Comparison of ENCODE assay signal across 9 cellular contexts in the genomic region with DNA sequence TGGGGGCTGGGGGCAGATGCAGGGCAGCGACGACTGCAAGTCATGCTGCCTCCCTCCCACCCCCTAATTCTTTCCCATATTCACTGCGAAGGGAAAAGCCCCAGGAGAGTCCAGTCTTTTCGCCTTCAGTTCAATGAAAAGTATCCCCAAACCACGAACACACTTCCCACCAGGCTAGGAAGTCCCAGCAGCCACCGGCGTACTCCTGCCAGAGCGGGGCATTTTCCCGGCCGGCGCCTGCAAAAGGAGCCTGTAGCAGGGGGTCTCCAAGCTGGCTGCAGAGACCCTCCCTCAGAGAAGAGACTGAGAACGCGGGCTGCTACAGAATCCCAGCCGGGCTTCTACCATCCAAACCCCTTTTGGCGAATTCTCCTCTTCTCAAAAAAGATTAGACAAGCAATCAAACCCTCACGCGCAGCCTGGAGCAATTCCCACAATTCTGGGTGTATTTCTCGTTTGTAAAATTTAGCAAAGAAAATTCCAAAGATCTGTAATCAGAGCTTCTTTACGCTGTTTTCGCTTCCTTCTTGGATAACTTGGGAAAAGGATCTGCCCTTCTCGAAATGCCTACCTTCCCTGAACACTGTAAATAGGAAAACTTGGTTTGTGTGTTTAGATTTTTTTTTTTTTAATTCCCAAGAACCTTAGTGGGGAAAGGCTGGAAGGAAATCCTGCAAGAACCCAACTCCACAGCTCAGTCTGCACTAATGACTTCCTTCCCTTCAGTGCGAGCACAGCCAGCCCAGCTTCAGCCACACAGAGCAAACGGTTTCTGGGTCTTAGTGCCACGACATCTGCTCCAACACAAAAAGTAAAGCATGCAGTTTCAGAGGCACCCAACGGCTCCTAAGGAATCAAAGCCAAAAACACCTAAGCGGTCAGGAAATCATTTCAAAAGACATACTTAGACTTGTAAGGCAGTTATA.
A peak's percentile ranks its signal among the peaks of the same experiment; 100 is the strongest.
DNase-seq lines count a peak whose midpoint lies in the region; ATAC-seq and TF ChIP-seq lines count a peak whose summit lies in the region.
"Had no signal": no experiment of that assay in that cellular context is flagged by ENCODE, and none has a peak within 500 bp of the region (broad histone marks: within the 10 kb centered on the region; RNA-seq: fewer than 3 reads in every experiment).

No MANE protein-coding gene starts in this region.

- no peaks in the 10 kb centered on the region for H3K9me3 Mint-ChIP-seq in CD8-positive, alpha-beta memory T cell
- H3K9me3 Mint-ChIP-seq in activated T-helper 17 cell treated with anti-CD3 and anti-CD28 coated beads, Interleukin-2, amount 50 U/mL, for 72 hours = no peaks in the 10 kb centered on the region

- H3K27me3 Mint-ChIP-seq in CD8-positive, alpha-beta memory T cell = peaks cover 31 to 65% of the 10 kb centered on the region in 2 donors
- peaks cover 27% of the 10 kb centered on the region for H3K27me3 Mint-ChIP-seq in activated T-helper 17 cell treated with anti-CD3 and anti-CD28 coated beads, Interleukin-2, amount 50 U/mL, for 72 hours

- peak in 1 of 2 donors; percentile 68 for TF ChIP-seq EP300 in tibial nerve (IDR thresholded peaks at IDR 0.05)

- ATAC-seq in activated T-helper 17 cell treated with anti-CD3 and anti-CD28 coated beads, Interleukin-2, amount 50 U/mL, for 72 hours (replicated peaks) = no peak
- no peak for ATAC-seq in HG02840 (IDR thresholded peaks at IDR 0.05; ENCODE audit: low FRiP score, unreplicated experiment)

- peak overlapping the region; percentile 52 to 84 (median 75) for H3K4me3 Mint-ChIP-seq in CD8-positive, alpha-beta memory T cell
- peak overlapping the region; percentile 68 for H3K4me3 Mint-ChIP-seq in activated T-helper 17 cell treated with anti-CD3 and anti-CD28 coated beads, Interleukin-2, amount 50 U/mL, for 72 hours

- H3K36me3 Mint-ChIP-seq in CD8-positive, alpha-beta memory T cell = no peaks in the 10 kb centered on the region
- no peaks in the 10 kb centered on the region for H3K36me3 Mint-ChIP-seq in activated T-helper 17 cell treated with anti-CD3 and anti-CD28 coated beads, Interleukin-2, amount 50 U/mL, for 72 hours (ENCODE audit: low read depth)

- H3K4me1 ChIP-seq in CD8-positive, alpha-beta memory T cell (ENCODE audit: insufficient read depth, low read length) = peaks cover 5% of the 10 kb centered on the region
- no peaks in the 10 kb centered on the region for H3K4me1 ChIP-seq in mucosa of stomach (ENCODE audit: control insufficient read depth, insufficient read depth, low read length)
- H3K4me1 ChIP-seq in tibial nerve = peaks cover 3 to 50% (median 14%) of the 10 kb centered on the region in 4 donors

- H3K9ac ChIP-seq in mucosa of stomach (ENCODE audit: low read length) = peak overlapping the region; percentile 85

- TF ChIP-seq CTCF in fibroblast of villous mesenchyme (IDR thresholded peaks at IDR 0.05; ENCODE audit: insufficient read depth, low read depth, low read length) = no peak
- TF ChIP-seq CTCF in tibial nerve (IDR thresholded peaks at IDR 0.05) = no peak

- no peaks in the 10 kb centered on the region for H3K9me3 ChIP-seq in CD8-positive, alpha-beta memory T cell (ENCODE audit: low read length)
- H3K9me3 ChIP-seq in mucosa of stomach (ENCODE audit: control insufficient read depth, low read length) (no peaks in the 10 kb centered on the region), tibial nerve (no peaks in the 10 kb centered on the region)

- no peak for TF ChIP-seq POLR2A in tibial nerve (IDR thresholded peaks at IDR 0.05)

- no peaks in the 10 kb centered on the region for H3K27me3 ChIP-seq in CD8-positive, alpha-beta memory T cell (ENCODE audit: insufficient read depth, low read length, poor library complexity, severe bottlenecking)
- no peaks in the 10 kb centered on the region for H3K27me3 ChIP-seq in mucosa of stomach (ENCODE audit: control insufficient read depth, insufficient read depth, low read length)
- no peaks in the 10 kb centered on the region for H3K27me3 ChIP-seq in tibial nerve

- WGBS in tibial nerve, 2 donors = 2% methylated on average over 23 to 26 of the region's 26 CpGs

- DNase-seq in CD8-positive, alpha-beta memory T cell = peak in 2 of 5 donors; percentile 34 to 43
- peak; percentile 57 for DNase-seq in MV-4-11 (lab: John Stamatoyannopoulos, UW)
- DNase-seq in fibroblast of villous mesenchyme (ENCODE audit: low read depth) = peak; percentile 69
- peak; percentile 50 to 67 for DNase-seq in tibial nerve (ENCODE audit: low spot score in 2 of 2)
- no peak for DNase-seq in NCI-H526 treated with DMSO at 0.1 percent for 48 hours (lab: John Stamatoyannopoulos, UW)

- peak overlapping the region in 1 of 8 donors; percentile 61 for H3K27ac Mint-ChIP-seq in CD8-positive, alpha-beta memory T cell
- H3K27ac Mint-ChIP-seq in activated T-helper 17 cell treated with anti-CD3 and anti-CD28 coated beads, Interleukin-2, amount 50 U/mL, for 72 hours = no peak overlapping the region

- POLR2A ChIA-PET in CD8-positive, alpha-beta memory T cell (lab: Charles Lee) = no interaction called here

- peak overlapping the region; percentile 70 for H3K4me3 ChIP-seq in CD8-positive, alpha-beta memory T cell (ENCODE audit: low read length)
- H3K4me3 ChIP-seq in fibroblast of villous mesenchyme (ENCODE audit: low read depth, low read length) (peak overlapping the region; percentile 64), mucosa of stomach (ENCODE audit: low read length) (peak overlapping the region; percentile 33), tibial nerve (peak overlapping the region; percentile 46 to 62 (median 50))

- H3K27ac ChIP-seq in CD8-positive, alpha-beta memory T cell (ENCODE audit: low read depth, low read length) = no peak overlapping the region
- H3K27ac ChIP-seq in tibial nerve = peak overlapping the region; percentile 43 to 84 (median 75)
- H3K27ac ChIP-seq: HL-60 had no signal

- H3K4me1 Mint-ChIP-seq in CD8-positive, alpha-beta memory T cell = peaks cover 7 to 17% (median 12%) of the 10 kb centered on the region in 3 donors
- no peaks in the 10 kb centered on the region for H3K4me1 Mint-ChIP-seq in activated T-helper 17 cell treated with anti-CD3 and anti-CD28 coated beads, Interleukin-2, amount 50 U/mL, for 72 hours

- CTCF ChIA-PET in CD8-positive, alpha-beta memory T cell (lab: Charles Lee) = no interaction called here

- H3K36me3 ChIP-seq in CD8-positive, alpha-beta memory T cell (ENCODE audit: insufficient read depth, low read length) = no peaks in the 10 kb centered on the region
- H3K36me3 ChIP-seq in mucosa of stomach (ENCODE audit: control insufficient read depth, insufficient read depth, low read length) = no peaks in the 10 kb centered on the region
- no peaks in the 10 kb centered on the region for H3K36me3 ChIP-seq in tibial nerve
